ENCODE assay signal across 1 cellular context in the genomic region with DNA sequence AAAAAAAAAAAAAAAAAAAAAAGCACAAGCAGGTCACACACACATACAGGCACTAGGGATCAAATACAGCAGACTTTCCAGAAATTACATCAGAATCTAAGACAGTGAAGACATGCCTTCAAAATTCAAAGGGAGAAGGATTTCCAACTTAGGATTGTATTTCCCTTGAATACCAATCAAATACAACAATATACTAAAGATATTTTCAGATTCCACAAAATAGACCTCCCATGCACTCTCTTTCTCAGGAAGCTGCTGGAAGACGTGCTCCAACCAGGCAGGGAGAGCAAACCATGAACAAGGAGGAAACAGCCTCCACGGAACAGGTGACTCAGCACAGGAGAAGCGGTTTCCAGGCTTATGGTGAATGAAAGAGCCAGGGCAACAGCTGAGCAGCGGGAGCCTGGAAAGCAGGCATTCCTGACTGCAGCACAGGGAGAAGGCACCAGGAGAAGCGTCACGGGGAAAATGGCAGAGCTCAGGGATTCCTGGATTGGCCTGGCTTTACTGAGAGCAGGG.
TF ChIP-seq lines count a peak whose summit lies in the region.

No MANE protein-coding gene starts in this region.

TF ChIP-seq in SK-N-SH, 30 proteins besides CTCF, POLR2A, EP300 and RAD21 (continued from another document):
- no peak for TF ChIP-seq RFX5 (IDR thresholded peaks at IDR 0.05; ENCODE audit: low read length)
- TF ChIP-seq, protein P1, sequence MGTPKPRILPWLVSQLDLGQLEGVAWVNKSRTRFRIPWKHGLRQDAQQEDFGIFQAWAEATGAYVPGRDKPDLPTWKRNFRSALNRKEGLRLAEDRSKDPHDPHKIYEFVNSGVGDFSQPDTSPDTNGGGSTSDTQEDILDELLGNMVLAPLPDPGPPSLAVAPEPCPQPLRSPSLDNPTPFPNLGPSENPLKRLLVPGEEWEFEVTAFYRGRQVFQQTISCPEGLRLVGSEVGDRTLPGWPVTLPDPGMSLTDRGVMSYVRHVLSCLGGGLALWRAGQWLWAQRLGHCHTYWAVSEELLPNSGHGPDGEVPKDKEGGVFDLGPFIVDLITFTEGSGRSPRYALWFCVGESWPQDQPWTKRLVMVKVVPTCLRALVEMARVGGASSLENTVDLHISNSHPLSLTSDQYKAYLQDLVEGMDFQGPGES (IDR thresholded peaks at IDR 0.05; ENCODE audit: low read depth, low read length), result no peak
- TF ChIP-seq EZH2phosphoT487 (IDR thresholded peaks at IDR 0.05; ENCODE audit: borderline replicate concordance, low read depth), result no peak
- TF ChIP-seq SMC3 (IDR thresholded peaks at IDR 0.05; ENCODE audit: low read depth, low read length), result no peak
- TF ChIP-seq, protein P2, sequence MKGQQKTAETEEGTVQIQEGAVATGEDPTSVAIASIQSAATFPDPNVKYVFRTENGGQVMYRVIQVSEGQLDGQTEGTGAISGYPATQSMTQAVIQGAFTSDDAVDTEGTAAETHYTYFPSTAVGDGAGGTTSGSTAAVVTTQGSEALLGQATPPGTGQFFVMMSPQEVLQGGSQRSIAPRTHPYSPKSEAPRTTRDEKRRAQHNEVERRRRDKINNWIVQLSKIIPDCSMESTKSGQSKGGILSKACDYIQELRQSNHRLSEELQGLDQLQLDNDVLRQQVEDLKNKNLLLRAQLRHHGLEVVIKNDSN (IDR thresholded peaks at IDR 0.05; ENCODE audit: borderline replicate concordance, low read depth), result no peak
- no peak for TF ChIP-seq CHD2 (IDR thresholded peaks at IDR 0.05; ENCODE audit: low read length, partially characterized antibody)
- no peak for TF ChIP-seq NFIC (IDR thresholded peaks at IDR 0.05; ENCODE audit: borderline replicate concordance)
- TF ChIP-seq FOXJ3 (CRISPR knock-in tag; IDR thresholded peaks at IDR 0.05), result no peak
- TF ChIP-seq GABPA (IDR thresholded peaks at IDR 0.05; ENCODE audit: low read depth), result no peak
- peak; percentile 30; the same call in 1 of the 2 replicates for TF ChIP-seq YY1 (IDR thresholded peaks at IDR 0.05; ENCODE audit: low read depth)
- TF ChIP-seq ELF1 (IDR thresholded peaks at IDR 0.05), result no peak
- no peak for TF ChIP-seq TAF1 (IDR thresholded peaks at IDR 0.05; ENCODE audit: borderline replicate concordance, low read depth, low read length)
- TF ChIP-seq NRF1 (IDR thresholded peaks at IDR 0.05; ENCODE audit: low read depth, low read length), result no peak
- TF ChIP-seq RXRA (IDR thresholded peaks at IDR 0.05; ENCODE audit: borderline replicate concordance, low read depth), result no peak
- no peak for TF ChIP-seq MEF2A (IDR thresholded peaks at IDR 0.05; ENCODE audit: borderline replicate concordance, low read depth)
- TF ChIP-seq, protein P3, sequence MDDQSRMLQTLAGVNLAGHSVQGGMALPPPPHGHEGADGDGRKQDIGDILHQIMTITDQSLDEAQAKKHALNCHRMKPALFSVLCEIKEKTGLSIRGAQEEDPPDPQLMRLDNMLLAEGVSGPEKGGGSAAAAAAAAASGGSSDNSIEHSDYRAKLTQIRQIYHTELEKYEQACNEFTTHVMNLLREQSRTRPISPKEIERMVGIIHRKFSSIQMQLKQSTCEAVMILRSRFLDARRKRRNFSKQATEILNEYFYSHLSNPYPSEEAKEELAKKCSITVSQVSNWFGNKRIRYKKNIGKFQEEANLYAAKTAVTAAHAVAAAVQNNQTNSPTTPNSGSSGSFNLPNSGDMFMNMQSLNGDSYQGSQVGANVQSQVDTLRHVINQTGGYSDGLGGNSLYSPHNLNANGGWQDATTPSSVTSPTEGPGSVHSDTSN (IDR thresholded peaks at IDR 0.05), result no peak
- TF ChIP-seq, protein P4, sequence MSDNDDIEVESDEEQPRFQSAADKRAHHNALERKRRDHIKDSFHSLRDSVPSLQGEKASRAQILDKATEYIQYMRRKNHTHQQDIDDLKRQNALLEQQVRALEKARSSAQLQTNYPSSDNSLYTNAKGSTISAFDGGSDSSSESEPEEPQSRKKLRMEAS (IDR thresholded peaks at IDR 0.05; ENCODE audit: low read depth), result 0 out of 2 replicates have a peak, but pooled peaks have one; percentile 47
- no peak for TF ChIP-seq MXI1 (IDR thresholded peaks at IDR 0.05; ENCODE audit: low read depth, low read length)
- TF ChIP-seq, protein P5, sequence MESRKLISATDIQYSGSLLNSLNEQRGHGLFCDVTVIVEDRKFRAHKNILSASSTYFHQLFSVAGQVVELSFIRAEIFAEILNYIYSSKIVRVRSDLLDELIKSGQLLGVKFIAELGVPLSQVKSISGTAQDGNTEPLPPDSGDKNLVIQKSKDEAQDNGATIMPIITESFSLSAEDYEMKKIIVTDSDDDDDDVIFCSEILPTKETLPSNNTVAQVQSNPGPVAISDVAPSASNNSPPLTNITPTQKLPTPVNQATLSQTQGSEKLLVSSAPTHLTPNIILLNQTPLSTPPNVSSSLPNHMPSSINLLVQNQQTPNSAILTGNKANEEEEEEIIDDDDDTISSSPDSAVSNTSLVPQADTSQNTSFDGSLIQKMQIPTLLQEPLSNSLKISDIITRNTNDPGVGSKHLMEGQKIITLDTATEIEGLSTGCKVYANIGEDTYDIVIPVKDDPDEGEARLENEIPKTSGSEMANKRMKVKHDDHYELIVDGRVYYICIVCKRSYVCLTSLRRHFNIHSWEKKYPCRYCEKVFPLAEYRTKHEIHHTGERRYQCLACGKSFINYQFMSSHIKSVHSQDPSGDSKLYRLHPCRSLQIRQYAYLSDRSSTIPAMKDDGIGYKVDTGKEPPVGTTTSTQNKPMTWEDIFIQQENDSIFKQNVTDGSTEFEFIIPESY (IDR thresholded peaks at IDR 0.05; ENCODE audit: borderline replicate concordance, low read depth), result no peak
- TF ChIP-seq GATA2 (CRISPR knock-in tag; IDR thresholded peaks at IDR 0.05), result no peak
- no peak for TF ChIP-seq TEAD4 (IDR thresholded peaks at IDR 0.05; ENCODE audit: borderline replicate concordance, insufficient read depth)
- TF ChIP-seq FOXM1 (IDR thresholded peaks at IDR 0.05; ENCODE audit: low read depth), result no peak
- no peak for TF ChIP-seq POLR2AphosphoS5 (IDR thresholded peaks at IDR 0.05; ENCODE audit: low read depth, low read length)
- TF ChIP-seq, protein P6, sequence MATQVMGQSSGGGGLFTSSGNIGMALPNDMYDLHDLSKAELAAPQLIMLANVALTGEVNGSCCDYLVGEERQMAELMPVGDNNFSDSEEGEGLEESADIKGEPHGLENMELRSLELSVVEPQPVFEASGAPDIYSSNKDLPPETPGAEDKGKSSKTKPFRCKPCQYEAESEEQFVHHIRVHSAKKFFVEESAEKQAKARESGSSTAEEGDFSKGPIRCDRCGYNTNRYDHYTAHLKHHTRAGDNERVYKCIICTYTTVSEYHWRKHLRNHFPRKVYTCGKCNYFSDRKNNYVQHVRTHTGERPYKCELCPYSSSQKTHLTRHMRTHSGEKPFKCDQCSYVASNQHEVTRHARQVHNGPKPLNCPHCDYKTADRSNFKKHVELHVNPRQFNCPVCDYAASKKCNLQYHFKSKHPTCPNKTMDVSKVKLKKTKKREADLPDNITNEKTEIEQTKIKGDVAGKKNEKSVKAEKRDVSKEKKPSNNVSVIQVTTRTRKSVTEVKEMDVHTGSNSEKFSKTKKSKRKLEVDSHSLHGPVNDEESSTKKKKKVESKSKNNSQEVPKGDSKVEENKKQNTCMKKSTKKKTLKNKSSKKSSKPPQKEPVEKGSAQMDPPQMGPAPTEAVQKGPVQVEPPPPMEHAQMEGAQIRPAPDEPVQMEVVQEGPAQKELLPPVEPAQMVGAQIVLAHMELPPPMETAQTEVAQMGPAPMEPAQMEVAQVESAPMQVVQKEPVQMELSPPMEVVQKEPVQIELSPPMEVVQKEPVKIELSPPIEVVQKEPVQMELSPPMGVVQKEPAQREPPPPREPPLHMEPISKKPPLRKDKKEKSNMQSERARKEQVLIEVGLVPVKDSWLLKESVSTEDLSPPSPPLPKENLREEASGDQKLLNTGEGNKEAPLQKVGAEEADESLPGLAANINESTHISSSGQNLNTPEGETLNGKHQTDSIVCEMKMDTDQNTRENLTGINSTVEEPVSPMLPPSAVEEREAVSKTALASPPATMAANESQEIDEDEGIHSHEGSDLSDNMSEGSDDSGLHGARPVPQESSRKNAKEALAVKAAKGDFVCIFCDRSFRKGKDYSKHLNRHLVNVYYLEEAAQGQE (IDR thresholded peaks at IDR 0.05; ENCODE audit: low read depth, low read length), result no peak
- TF ChIP-seq FOSL2 (IDR thresholded peaks at IDR 0.05; ENCODE audit: borderline replicate concordance, low read depth), result peak; percentile 43; the same call in 1 of the 2 replicates
- TF ChIP-seq RCOR1 (IDR thresholded peaks at IDR 0.05; ENCODE audit: low read length), result no peak
